In the genomic region with DNA sequence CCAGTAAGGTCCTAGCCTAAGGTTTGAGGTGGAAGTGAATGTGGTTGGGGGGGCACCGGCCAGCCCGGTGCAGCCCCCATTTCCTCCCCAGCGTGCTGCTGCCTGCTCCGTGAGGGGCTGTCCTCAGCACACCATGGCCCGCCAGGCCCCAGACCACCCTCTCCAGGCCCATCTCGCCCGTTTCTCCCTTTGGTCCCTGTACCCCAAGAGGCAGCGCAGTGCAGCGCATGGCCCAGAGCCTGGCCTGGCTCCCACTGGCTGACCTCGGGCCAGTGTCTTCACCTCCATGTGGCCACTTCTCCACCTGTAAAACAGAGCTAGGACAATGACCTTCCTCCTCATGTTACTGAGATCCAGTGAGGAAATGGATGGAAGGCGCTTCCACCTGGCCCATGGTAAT, we compare ENCODE assay signal across 21 cellular contexts.
"Had no signal": no experiment of that assay in that cellular context is flagged by ENCODE, and none has a peak within 500 bp of the region (broad histone marks: within the 10 kb centered on the region; RNA-seq: fewer than 3 reads in every experiment).

No MANE protein-coding gene starts in this region.

- DNase-seq: cortex of kidney; dorsolateral prefrontal cortex; effector CD8-positive, alpha-beta T cell; heart right ventricle; hypothalamus; kidney glomerular epithelial cell; mammary epithelial cell; naive thymus-derived CD4-positive, alpha-beta T cell; posterior cingulate gyrus; sigmoid colon; stimulated activated CD4-positive, alpha-beta T cell treated with anti-CD3 and anti-CD28 coated beads, Interleukin-2, amount 100 ng/mL, for 24 hours; stimulated activated naive CD4-positive, alpha-beta T cell; thyroid gland had no signal

- H3K9me3 ChIP-seq: heart right ventricle, sigmoid colon, suprapubic skin, thyroid gland had no signal

- H3K4me3 Mint-ChIP-seq: naive thymus-derived CD4-positive, alpha-beta T cell; type B pancreatic cell had no signal

- H3K9me3 Mint-ChIP-seq: naive thymus-derived CD4-positive, alpha-beta T cell; type B pancreatic cell had no signal

- H3K27me3 Mint-ChIP-seq: naive thymus-derived CD4-positive, alpha-beta T cell had no signal

- H3K36me3 ChIP-seq: heart right ventricle, sigmoid colon, thyroid gland had no signal

- ATAC-seq: esophagus mucosa; heart right ventricle; naive thymus-derived CD4-positive, alpha-beta T cell had no signal

- H3K27ac Mint-ChIP-seq: type B pancreatic cell had no signal

- H3K27ac ChIP-seq: dorsolateral prefrontal cortex, heart right ventricle, sigmoid colon, skin epidermis, suprapubic skin, thyroid gland had no signal

- H3K27me3 ChIP-seq: dorsolateral prefrontal cortex, sigmoid colon, suprapubic skin, thyroid gland had no signal

- FAIRE-seq: endometrium, frontal cortex, islet of Langerhans, urothelium cell line had no signal

- H3K4me3 ChIP-seq: dorsolateral prefrontal cortex, heart right ventricle, sigmoid colon, skin epidermis, suprapubic skin, thyroid gland had no signal

- H3K36me3 Mint-ChIP-seq: naive thymus-derived CD4-positive, alpha-beta T cell; type B pancreatic cell had no signal
